15 cellular contexts compared by ENCODE assay signal in the genomic region with DNA sequence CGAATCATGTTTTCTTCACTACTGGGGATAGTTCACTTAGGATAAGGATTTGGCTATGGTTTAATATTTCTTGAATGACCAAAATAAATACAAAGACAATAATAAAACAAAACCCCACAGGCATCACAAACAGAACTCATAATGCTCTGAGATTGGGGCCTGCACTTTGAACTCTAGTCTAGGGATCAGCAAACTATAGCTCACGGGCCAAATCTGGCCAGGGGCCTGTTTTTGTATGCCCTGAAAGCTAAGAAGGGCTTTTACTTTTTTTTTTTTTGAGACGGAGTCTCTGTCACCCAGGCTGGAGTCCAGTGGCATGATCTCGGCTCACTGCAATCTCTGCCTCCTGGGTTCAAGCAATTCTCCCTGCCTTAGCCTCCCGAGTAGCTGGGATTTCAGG. TPM values are rescaled to one million over a fixed set of nuclear protein-coding genes. Genes with fewer than 3 reads are reported as not detected.
DNase-seq lines count a peak whose midpoint lies in the region; ATAC-seq, FAIRE-seq and TF ChIP-seq lines count a peak whose summit lies in the region.
"Not testable (repeated sequence)": the region's sequence is repeated elsewhere in the genome, so short reads cannot be mapped to it uniquely, and the experiment has no call there.
"Had no signal": no experiment of that assay in that cellular context is flagged by ENCODE, and none has a peak within 500 bp of the region (broad histone marks: within the 10 kb centered on the region; RNA-seq: fewer than 3 reads in every experiment).

No MANE protein-coding gene starts in this region.

- POLR2A ChIA-PET in endothelial cell of umbilical vein (lab: Charles Lee) = not testable (repeated sequence)

- not testable (repeated sequence) for H3K9ac ChIP-seq in endothelial cell of umbilical vein (replicated peaks; ENCODE audit: extremely low read depth, insufficient read depth, low read length); liver (ENCODE audit: low read depth in 1 of 2, low read length in 2 of 2)

- H3K27ac Mint-ChIP-seq in nephron = peak overlapping the region in 2 of 3 experiments; percentile 46 to 66

- not testable (repeated sequence) for H3K27me3 Mint-ChIP-seq in nephron (ENCODE audit: low read depth)

- DNase-seq in endothelial cell of umbilical vein (ENCODE audit: low read depth, low spot score) = not testable (repeated sequence)
- peak; percentile 56 for DNase-seq in left lobe of liver (ENCODE audit: low spot score)

- H3K9me1 ChIP-seq in endothelial cell of umbilical vein (replicated peaks; ENCODE audit: control insufficient read depth, extremely low read depth, insufficient read depth, low read length) = not testable (repeated sequence)

- peak overlapping the region; percentile 19; the same call in 1 of the 2 replicates for H3K27ac ChIP-seq in ACC112 (ENCODE audit: low read depth, low read length)
- not testable (repeated sequence) for H3K27ac ChIP-seq in endothelial cell of umbilical vein (ENCODE audit: insufficient read depth, low read depth, low read length); liver (ENCODE audit: low read depth in 1 of 2, low read length in 2 of 2)

- H3K36me3 Mint-ChIP-seq in nephron (ENCODE audit: low read depth) = peaks cover 26% of the 10 kb centered on the region

- H3K27me3 ChIP-seq in ACC112 (ENCODE audit: insufficient read depth, low read length); endothelial cell of umbilical vein (ENCODE audit: control insufficient read depth in 2 of 2, insufficient read depth in 2 of 2, low read length in 2 of 2); liver (ENCODE audit: control insufficient read depth in 4 of 4, insufficient read depth in 4 of 4, low read length in 3 of 4): not testable (repeated sequence)

- 41% methylated on average over 5 of the region's 5 CpGs for WGBS in liver

- H3K4me1 ChIP-seq in ACC112 (ENCODE audit: control insufficient read depth, insufficient read depth, low read length, unreplicated experiment); endothelial cell of umbilical vein (ENCODE audit: control insufficient read depth, extremely low read depth, insufficient read depth, low read length); liver (ENCODE audit: control insufficient read depth in 4 of 4, insufficient read depth in 4 of 4, low read length in 3 of 4): not testable (repeated sequence)

- not testable (repeated sequence) for TF ChIP-seq CTCF in endothelial cell of umbilical vein (IDR thresholded peaks at IDR 0.05; ENCODE audit: extremely low read depth in 1 of 2, insufficient read depth in 1 of 2, low read depth in 1 of 2, low read length in 2 of 2); liver (IDR thresholded peaks at IDR 0.05; ENCODE audit: low read depth, low read length, missing input control); nephron (IDR thresholded peaks at IDR 0.05; ENCODE audit: unreplicated experiment in 3 of 3)

- CTCF ChIA-PET in endothelial cell of umbilical vein (lab: Charles Lee) = not testable (repeated sequence)

- not testable (repeated sequence) for H3K9me3 ChIP-seq in endothelial cell of umbilical vein (replicated peaks; ENCODE audit: control insufficient read depth, insufficient read depth, low read length); liver (ENCODE audit: control insufficient read depth in 4 of 4, low read length in 3 of 4)

- FAIRE-seq in endothelial cell of umbilical vein (lab: Jason Lieb, UNC) = not testable (repeated sequence)

- H4K20me1 ChIP-seq in endothelial cell of umbilical vein (replicated peaks; ENCODE audit: control insufficient read depth, extremely low read depth, insufficient read depth, low read length) = not testable (repeated sequence)

- intact Hi-C loops in endothelial cell of umbilical vein (cut with micrococcal nuclease) = not testable (repeated sequence)

- TF ChIP-seq POLR2A in endothelial cell of umbilical vein (IDR thresholded peaks at IDR 0.05; ENCODE audit: low read depth, low read length) = not testable (repeated sequence)

- H3K4me1 Mint-ChIP-seq in nephron = not testable (repeated sequence)

- not testable (repeated sequence) for H3K9me3 Mint-ChIP-seq in nephron

- ATAC-seq in left lobe of liver = peak; percentile 90

- H3K4me2 ChIP-seq in endothelial cell of umbilical vein (ENCODE audit: insufficient read depth, low read length) = not testable (repeated sequence)

- H3K79me2 ChIP-seq in ACC112 (ENCODE audit: control insufficient read depth, insufficient read depth, low read length, unreplicated experiment); endothelial cell of umbilical vein (ENCODE audit: control insufficient read depth, insufficient read depth, low read length): not testable (repeated sequence)

- H3K4me3 ChIP-seq in ACC112 (ENCODE audit: low read depth, low read length); endothelial cell of umbilical vein (replicated peaks in 1 of 3; ENCODE audit: insufficient read depth in 1 of 3, low read depth in 1 of 3, low read length in 3 of 3); liver (ENCODE audit: low read depth in 1 of 3, low read length in 3 of 3): not testable (repeated sequence)

- BruUV-seq in endothelial cell of umbilical vein (replicated peaks; lab: Mats Ljungman, UMichigan) = TSS peak; percentile 11

- dilution Hi-C loops in endothelial cell of umbilical vein (cut with MboI; ENCODE audit: extremely low pct_ligation_motif_present, low sequenced_read_pairs) = not testable (repeated sequence)

- TF ChIP-seq RAD21 in liver (IDR thresholded peaks at IDR 0.05) = not testable (repeated sequence)

- H3K36me3 ChIP-seq in ACC112 (ENCODE audit: insufficient read depth, low read length); endothelial cell of umbilical vein (ENCODE audit: control insufficient read depth in 2 of 2, extremely low read depth in 1 of 2, insufficient read depth in 2 of 2, low read length in 2 of 2); liver (ENCODE audit: control insufficient read depth in 4 of 4, insufficient read depth in 3 of 4, low read depth in 1 of 4, low read length in 3 of 4): not testable (repeated sequence)

- H2AFZ ChIP-seq in ACC112 (ENCODE audit: low read length, unreplicated experiment); endothelial cell of umbilical vein (ENCODE audit: low read depth, low read length): not testable (repeated sequence)

- H3K4me3 Mint-ChIP-seq in nephron = not testable (repeated sequence)

TF ChIP-seq in liver, 16 proteins besides CTCF, POLR2A, EP300 and RAD21:
- TF ChIP-seq RXRA (IDR thresholded peaks at IDR 0.05) (peak in 1 of 2 donors; percentile 28), HNF4G (IDR thresholded peaks at IDR 0.05) (peak; percentile 38), HNF4A (conservative IDR thresholded peaks at IDR 0.05) (peak; percentile 85 to 90)
TF ChIP-seq in liver: peak in this region for 3; not testable (repeated sequence) for 13.

RNA-seq across cellular contexts. Expression of gene SPDYE18, which starts 14.7 kb away (rescaled TPM):
- total RNA-seq in endothelial cell of umbilical vein = 0.35 and 0.66 TPM in 2 replicates
- not detected in 2 replicates for polyA plus RNA-seq in endothelial cell of umbilical vein
- polyA plus RNA-seq in endothelial cell of umbilical vein (2011; cell fraction: cytosol; rRNA removed) = 0.13 and 0.16 TPM in 2 replicates
- polyA plus RNA-seq in endothelial cell of umbilical vein (2011; cell fraction: nucleus; rRNA removed) = 1.2 and 1.3 TPM in 2 replicates
- not detected in 2 replicates for polyA plus RNA-seq in endothelial cell of umbilical vein (2012)
- polyA minus RNA-seq in endothelial cell of umbilical vein = 1.6 TPM in 1 of 2 replicates, not detected in the other
- polyA minus RNA-seq in endothelial cell of umbilical vein (2011; cell fraction: cytosol; rRNA and poly(A)+ RNA removed) = not detected
- polyA minus RNA-seq in endothelial cell of umbilical vein (2011; cell fraction: nucleus; rRNA and poly(A)+ RNA removed) = not detected in 2 replicates
- total RNA-seq in left lobe of liver = 0.60 TPM
- total RNA-seq in liver = under 1 TPM; 0.09 to 0.75 TPM
- polyA plus RNA-seq in liver = under 1 TPM; 0.21 to 0.47 TPM
- total RNA-seq: A172, Daoy, G401 had no signal
- polyA plus RNA-seq: A549; AG04450; CD14-positive monocyte; CD4-positive, alpha-beta memory T cell; CD8-positive, alpha-beta memory T cell had no signal

RNA-seq across cellular contexts. Expression of gene SPDYE17, which starts 44.9 kb away (rescaled TPM):
- not detected in 2 replicates for total RNA-seq in endothelial cell of umbilical vein
- polyA plus RNA-seq in endothelial cell of umbilical vein = not detected in 2 replicates
- polyA plus RNA-seq in endothelial cell of umbilical vein (2011; cell fraction: cytosol; rRNA removed) = not detected in 2 replicates
- polyA plus RNA-seq in endothelial cell of umbilical vein (2011; cell fraction: nucleus; rRNA removed) = not detected in 2 replicates
- polyA plus RNA-seq in endothelial cell of umbilical vein (2012) = not detected in 2 replicates
- polyA minus RNA-seq in endothelial cell of umbilical vein = not detected in 2 replicates
- not detected for polyA minus RNA-seq in endothelial cell of umbilical vein (2011; cell fraction: cytosol; rRNA and poly(A)+ RNA removed)
- polyA minus RNA-seq in endothelial cell of umbilical vein (2011; cell fraction: nucleus; rRNA and poly(A)+ RNA removed) = not detected in 2 replicates
- not detected for total RNA-seq in left lobe of liver
- not detected for total RNA-seq in liver
- polyA plus RNA-seq in liver = not detected
- total RNA-seq: A172; CD4-positive, alpha-beta memory T cell; CD4-positive, CD25-positive, alpha-beta regulatory T cell; CD8-positive, alpha-beta memory T cell; Daoy; G401; GM12878 had no signal
- polyA plus RNA-seq: A549; AG04450; CD14-positive monocyte; CD4-positive, alpha-beta memory T cell; CD4-positive, CD25-positive, alpha-beta regulatory T cell; CD8-positive, alpha-beta memory T cell; GM12878 had no signal

RNA-seq across cellular contexts. Expression of gene CCDC146, which starts 45.4 kb away (rescaled TPM):
- total RNA-seq in endothelial cell of umbilical vein = 2.2 and 2.6 TPM in 2 replicates
- polyA plus RNA-seq in endothelial cell of umbilical vein = 0.65 and 1.5 TPM in 2 replicates
- 0.72 and 1.3 TPM in 2 replicates for polyA plus RNA-seq in endothelial cell of umbilical vein (2011; cell fraction: cytosol; rRNA removed)
- polyA plus RNA-seq in endothelial cell of umbilical vein (2011; cell fraction: nucleus; rRNA removed) = 7.1 and 9.4 TPM in 2 replicates
- polyA plus RNA-seq in endothelial cell of umbilical vein (2012) = 1.1 and 1.8 TPM in 2 replicates
- polyA minus RNA-seq in endothelial cell of umbilical vein = 0.83 and 3.5 TPM in 2 replicates
- not detected for polyA minus RNA-seq in endothelial cell of umbilical vein (2011; cell fraction: cytosol; rRNA and poly(A)+ RNA removed)
- 3.4 and 6.8 TPM in 2 replicates for polyA minus RNA-seq in endothelial cell of umbilical vein (2011; cell fraction: nucleus; rRNA and poly(A)+ RNA removed)
- total RNA-seq in left lobe of liver = 2.6 TPM
- total RNA-seq in liver = 1 to 10 TPM; 2.7 to 3.5 TPM
- 1 to 10 TPM; 1.3 to 3.9 TPM for polyA plus RNA-seq in liver
